ENCODE assay signal across 25 cellular contexts in the genomic region with DNA sequence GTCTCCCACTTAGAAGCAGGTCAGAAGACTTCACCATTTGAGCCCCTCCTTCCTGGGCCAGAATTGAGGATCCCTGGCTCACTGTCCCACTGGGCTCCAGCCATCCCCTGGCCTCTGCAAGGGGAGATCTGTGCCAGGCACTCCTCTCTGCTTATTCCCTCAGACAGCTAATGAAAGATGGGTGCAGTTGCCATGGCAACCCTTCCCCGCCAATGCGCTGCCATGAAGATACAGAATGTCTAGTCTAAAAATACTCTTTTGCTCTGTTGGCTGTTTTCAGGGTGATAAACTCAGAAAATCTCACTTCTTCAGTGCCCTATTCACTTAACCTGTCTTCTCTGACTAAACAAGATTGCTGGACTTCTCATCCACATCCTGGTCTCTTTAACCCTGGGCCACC. TPM values are rescaled to one million over a fixed set of nuclear protein-coding genes. Genes with fewer than 3 reads are reported as not detected.
DNase-seq lines count a peak whose midpoint lies in the region; ATAC-seq and TF ChIP-seq lines count a peak whose summit lies in the region.
"Had no signal": no experiment of that assay in that cellular context is flagged by ENCODE, and none has a peak within 500 bp of the region (broad histone marks: within the 10 kb centered on the region; RNA-seq: fewer than 3 reads in every experiment).

No MANE protein-coding gene starts in this region.

- H3K27ac Mint-ChIP-seq in activated T-helper 1 cell treated with anti-CD3 and anti-CD28 coated beads, Interleukin-12 subunit alpha, Interleukin-12 subunit beta, Interleukin-2, Interleukin-4 antibody, amounts not matched to agents 30 ng/mL and 10 ng/mL and 1 ng/mL, durations not matched to agents 14 hours and 24 hours and 36 hours = no peak overlapping the region
- H3K27ac Mint-ChIP-seq: activated CD4-positive, alpha-beta T cell treated with anti-CD3 and anti-CD28 coated beads, Interleukin-2, amount 10 ng/mL, durations not matched to agents 7 days and 5 days; CD14-positive monocyte; natural killer cell treated with Interleukin-12 subunit alpha and Interleukin-12 subunit beta and Interleukin-15 and Interleukin-18, amount 100 ng/mL, for 72 hours had no signal

- no peak overlapping the region for H3K4me3 ChIP-seq in heart left ventricle

- WGBS in heart left ventricle, 4 donors = 66 to 85% (median 74%) methylated on average over 2 of the region's 2 CpGs

- H3K4me3 Mint-ChIP-seq in activated T-helper 1 cell treated with anti-CD3 and anti-CD28 coated beads, Interleukin-12 subunit alpha, Interleukin-12 subunit beta, Interleukin-2, Interleukin-4 antibody, amounts not matched to agents 30 ng/mL and 10 ng/mL and 1 ng/mL, durations not matched to agents 14 hours and 24 hours and 36 hours = no peak overlapping the region
- H3K4me3 Mint-ChIP-seq: activated CD4-positive, alpha-beta T cell treated with anti-CD3 and anti-CD28 coated beads, Interleukin-2, amount 10 ng/mL, durations not matched to agents 7 days and 5 days; CD14-positive monocyte; natural killer cell treated with Interleukin-12 subunit alpha and Interleukin-12 subunit beta and Interleukin-15 and Interleukin-18, amount 100 ng/mL, for 72 hours had no signal

- no peak for ATAC-seq in heart left ventricle
- no peak for ATAC-seq in GM19035 (IDR thresholded peaks at IDR 0.05; ENCODE audit: unreplicated experiment)
- ATAC-seq: natural killer cell treated with Interleukin-12 subunit alpha and Interleukin-12 subunit beta and Interleukin-15 and Interleukin-18, amount 100 ng/mL, for 72 hours had no signal

- no peaks in the 10 kb centered on the region for H3K36me3 ChIP-seq in heart left ventricle

- H3K4me1 ChIP-seq in heart left ventricle = no peaks in the 10 kb centered on the region

- intact Hi-C loops in heart left ventricle (cut with DNase I) = no loop called here
- intact Hi-C loops in activated T-helper 1 cell treated with anti-CD3 and anti-CD28 coated beads, Interleukin-12 subunit alpha, Interleukin-12 subunit beta, Interleukin-2, Interleukin-4 antibody, amounts not matched to agents 30 ng/mL and 10 ng/mL and 1 ng/mL, durations not matched to agents 14 hours and 24 hours and 36 hours (cut with micrococcal nuclease) = no loop called here

- no peak overlapping the region for H3K27ac ChIP-seq in heart left ventricle

- DNase-seq in C1 segment of cervical spinal cord (lab: John Stamatoyannopoulos, UW) (peak in 10 of 14 donors; percentile 10 to 59 (median 28)), amygdala (lab: John Stamatoyannopoulos, UW) (peak in 41 of 56 donors; percentile 4 to 77 (median 33)), hippocampal formation (lab: John Stamatoyannopoulos, UW) (peak; percentile 3 to 20), nucleus accumbens (lab: John Stamatoyannopoulos, UW) (peak in 45 of 56 donors; percentile 6 to 84 (median 41)), heart left ventricle (no peak), GDM1 (lab: John Stamatoyannopoulos, UW) (no peak)
- DNase-seq in activated T-helper 1 cell treated with anti-CD3 and anti-CD28 coated beads, Interleukin-12 subunit alpha, Interleukin-12 subunit beta, Interleukin-2, Interleukin-4 antibody, amounts not matched to agents 30 ng/mL and 10 ng/mL and 1 ng/mL, durations not matched to agents 14 hours and 24 hours and 36 hours (ENCODE audit: low spot score) = no peak
- DNase-seq: ACHN; activated CD4-positive, alpha-beta T cell treated with anti-CD3 and anti-CD28 coated beads, Interleukin-2, amount 10 ng/mL, durations not matched to agents 7 days and 5 days; activated effector memory CD4-positive, alpha-beta T cell treated with anti-CD3 and anti-CD28 coated beads, Interleukin-2, amount 50 U/mL, for 16 hours; foreskin fibroblast; GOT3; KG1; NCI-H187 treated with DMSO at 0.1 percent for 48 hours; NCI-H446 treated with DMSO at 0.1 percent for 48 hours had no signal

- peaks cover 1% of the 10 kb centered on the region for H3K27me3 Mint-ChIP-seq in activated T-helper 1 cell treated with anti-CD3 and anti-CD28 coated beads, Interleukin-12 subunit alpha, Interleukin-12 subunit beta, Interleukin-2, Interleukin-4 antibody, amounts not matched to agents 30 ng/mL and 10 ng/mL and 1 ng/mL, durations not matched to agents 14 hours and 24 hours and 36 hours (ENCODE audit: insufficient read depth)

- H3K36me3 Mint-ChIP-seq in activated T-helper 1 cell treated with anti-CD3 and anti-CD28 coated beads, Interleukin-12 subunit alpha, Interleukin-12 subunit beta, Interleukin-2, Interleukin-4 antibody, amounts not matched to agents 30 ng/mL and 10 ng/mL and 1 ng/mL, durations not matched to agents 14 hours and 24 hours and 36 hours (ENCODE audit: low read depth) = no peaks in the 10 kb centered on the region
- H3K36me3 Mint-ChIP-seq: CD14-positive monocyte; natural killer cell treated with Interleukin-12 subunit alpha and Interleukin-12 subunit beta and Interleukin-15 and Interleukin-18, amount 100 ng/mL, for 72 hours had no signal

- no peak for TF ChIP-seq CTCF in heart left ventricle (IDR thresholded peaks at IDR 0.05)

- no peaks in the 10 kb centered on the region for H3K9me3 ChIP-seq in heart left ventricle

- TF ChIP-seq POLR2A in heart left ventricle (IDR thresholded peaks at IDR 0.05) = no peak

- no peaks in the 10 kb centered on the region for H3K9me3 Mint-ChIP-seq in activated T-helper 1 cell treated with anti-CD3 and anti-CD28 coated beads, Interleukin-12 subunit alpha, Interleukin-12 subunit beta, Interleukin-2, Interleukin-4 antibody, amounts not matched to agents 30 ng/mL and 10 ng/mL and 1 ng/mL, durations not matched to agents 14 hours and 24 hours and 36 hours
- H3K9me3 Mint-ChIP-seq: activated CD4-positive, alpha-beta T cell treated with anti-CD3 and anti-CD28 coated beads, Interleukin-2, amount 10 ng/mL, durations not matched to agents 7 days and 5 days; natural killer cell treated with Interleukin-12 subunit alpha and Interleukin-12 subunit beta and Interleukin-15 and Interleukin-18, amount 100 ng/mL, for 72 hours had no signal

- no peaks in the 10 kb centered on the region for H3K4me1 Mint-ChIP-seq in activated T-helper 1 cell treated with anti-CD3 and anti-CD28 coated beads, Interleukin-12 subunit alpha, Interleukin-12 subunit beta, Interleukin-2, Interleukin-4 antibody, amounts not matched to agents 30 ng/mL and 10 ng/mL and 1 ng/mL, durations not matched to agents 14 hours and 24 hours and 36 hours (ENCODE audit: low read depth)
- H3K4me1 Mint-ChIP-seq: activated CD4-positive, alpha-beta T cell treated with anti-CD3 and anti-CD28 coated beads, Interleukin-2, amount 10 ng/mL, durations not matched to agents 7 days and 5 days; CD14-positive monocyte had no signal

- H3K27me3 ChIP-seq in heart left ventricle = peaks cover 0 to 3% (median 0%) of the 10 kb centered on the region in 9 donors

RNA-seq across cellular contexts. Expression of gene TTLL2, which starts 13.6 kb away (rescaled TPM):
- not detected for total RNA-seq in heart left ventricle
- polyA plus RNA-seq in heart left ventricle = not detected
- not detected in 2 replicates for total RNA-seq in activated T-helper 1 cell treated with anti-CD3 and anti-CD28 coated beads, Interleukin-12 subunit alpha, Interleukin-12 subunit beta, Interleukin-2, Interleukin-4 antibody, amounts not matched to agents 30 ng/mL and 10 ng/mL and 1 ng/mL, durations not matched to agents 14 hours and 24 hours and 36 hours
- total RNA-seq: activated CD4-positive, alpha-beta T cell treated with anti-CD3 and anti-CD28 coated beads, Interleukin-2, amount 10 ng/mL, durations not matched to agents 7 days and 5 days; cardiac septum; epithelial cell of proximal tubule; mesenteric fat pad; natural killer cell treated with Interleukin-12 subunit alpha and Interleukin-12 subunit beta and Interleukin-15 and Interleukin-18, amount 100 ng/mL, for 72 hours; renal cortical epithelial cell; T-helper 1 cell treated with Interleukin-12 subunit alpha and Interleukin-12 subunit beta and Interleukin-4 antibody, amounts not matched to agents 30 ng/mL and 1 ng/mL, for 36 hours had no signal
- polyA plus RNA-seq: adipose tissue, CD14-positive monocyte had no signal

RNA-seq across cellular contexts. Expression of gene UNC93A, which starts 20.2 kb away (rescaled TPM):
- not detected for total RNA-seq in heart left ventricle
- not detected for polyA plus RNA-seq in heart left ventricle
- not detected in 2 replicates for total RNA-seq in activated T-helper 1 cell treated with anti-CD3 and anti-CD28 coated beads, Interleukin-12 subunit alpha, Interleukin-12 subunit beta, Interleukin-2, Interleukin-4 antibody, amounts not matched to agents 30 ng/mL and 10 ng/mL and 1 ng/mL, durations not matched to agents 14 hours and 24 hours and 36 hours
- total RNA-seq: activated CD4-positive, alpha-beta T cell treated with anti-CD3 and anti-CD28 coated beads, Interleukin-2, amount 10 ng/mL, durations not matched to agents 7 days and 5 days; cardiac septum; epithelial cell of proximal tubule; mesenteric fat pad; natural killer cell treated with Interleukin-12 subunit alpha and Interleukin-12 subunit beta and Interleukin-15 and Interleukin-18, amount 100 ng/mL, for 72 hours; renal cortical epithelial cell; T-helper 1 cell treated with Interleukin-12 subunit alpha and Interleukin-12 subunit beta and Interleukin-4 antibody, amounts not matched to agents 30 ng/mL and 1 ng/mL, for 36 hours; temporal lobe had no signal
- polyA plus RNA-seq: adipose tissue, CD14-positive monocyte had no signal

Comparison
In these comparisons a context has a peak if more than half of its experiments do, and no peak if none do; other contexts are left out.
1. DNase-seq: peak in C1 segment of cervical spinal cord (10 of 14), amygdala (41 of 56), hippocampal formation (2 of 2) and nucleus accumbens (45 of 56); none in heart left ventricle (0 of 5), GDM1 (single experiment) and activated T-helper 1 cell treated with anti-CD3 and anti-CD28 coated beads, Interleukin-12 subunit alpha, Interleukin-12 subunit beta, Interleukin-2, Interleukin-4 antibody, amounts not matched to agents 30 ng/mL and 10 ng/mL and 1 ng/mL, durations not matched to agents 14 hours and 24 hours and 36 hours (single experiment).